Comparison of ENCODE assay signal across 1 cellular context in the genomic region with DNA sequence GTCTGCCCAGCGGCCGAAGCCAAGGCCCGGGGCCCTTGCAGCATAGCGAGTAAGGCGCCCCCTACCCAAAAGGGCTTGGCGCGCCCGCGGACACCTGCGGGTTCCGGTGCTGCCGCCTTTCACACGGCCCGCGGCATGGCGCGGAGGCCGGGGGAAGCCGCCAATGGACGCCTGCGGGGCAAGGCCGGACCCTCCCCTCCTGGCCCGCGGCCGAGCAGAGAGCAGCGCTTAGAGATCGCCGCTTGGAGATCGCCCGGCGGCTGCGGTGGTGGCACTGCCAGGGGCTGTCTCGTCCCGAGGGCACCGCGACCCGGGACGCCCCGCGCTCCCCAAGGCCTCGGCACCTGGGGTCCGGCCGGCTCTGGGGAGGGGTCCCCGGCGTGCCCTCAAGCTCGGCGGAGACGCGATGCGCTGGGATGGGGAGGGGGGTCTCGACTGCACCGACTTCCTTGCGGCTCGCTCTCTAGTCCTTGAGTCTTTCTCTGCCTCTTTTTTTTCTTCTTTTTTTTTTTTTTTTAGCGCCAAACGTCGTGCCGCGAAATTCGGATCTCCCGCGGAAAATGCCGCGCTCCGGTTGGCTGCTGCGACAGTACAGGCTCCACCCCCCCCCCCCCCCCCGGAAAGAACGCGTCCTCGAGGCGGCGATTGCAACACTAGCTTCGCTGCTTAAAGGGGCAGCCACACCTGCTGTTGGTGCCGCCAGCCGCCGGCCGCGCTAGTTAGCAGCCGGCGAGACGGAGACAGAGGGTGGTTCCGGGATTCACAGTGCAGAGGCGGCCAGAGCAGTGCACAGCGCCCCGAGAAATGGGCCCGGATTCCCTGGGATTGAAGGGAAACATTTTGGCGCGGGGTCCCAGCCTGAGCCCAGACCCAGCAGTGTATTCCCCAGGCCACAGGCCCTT.
TF ChIP-seq lines count a peak whose summit lies in the region.

A gene with protein sequence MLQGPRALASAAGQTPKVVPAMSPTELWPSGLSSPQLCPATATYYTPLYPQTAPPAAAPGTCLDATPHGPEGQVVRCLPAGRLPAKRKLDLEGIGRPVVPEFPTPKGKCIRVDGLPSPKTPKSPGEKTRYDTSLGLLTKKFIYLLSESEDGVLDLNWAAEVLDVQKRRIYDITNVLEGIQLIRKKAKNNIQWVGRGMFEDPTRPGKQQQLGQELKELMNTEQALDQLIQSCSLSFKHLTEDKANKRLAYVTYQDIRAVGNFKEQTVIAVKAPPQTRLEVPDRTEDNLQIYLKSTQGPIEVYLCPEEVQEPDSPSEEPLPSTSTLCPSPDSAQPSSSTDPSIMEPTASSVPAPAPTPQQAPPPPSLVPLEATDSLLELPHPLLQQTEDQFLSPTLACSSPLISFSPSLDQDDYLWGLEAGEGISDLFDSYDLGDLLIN (minus strand): TSS at position 484 of the 902 bp plus-strand sequence. CDS start 440 bp downstream, at position 44.

TF ChIP-seq in IMR-90, 13 proteins besides CTCF, POLR2A, EP300 and RAD21:
- TF ChIP-seq CEBPB (IDR thresholded peaks at IDR 0.05; ENCODE audit: low read depth, low read length), result peak; percentile 98
- TF ChIP-seq MAZ (IDR thresholded peaks at IDR 0.05; ENCODE audit: borderline replicate concordance, low read depth, low read length), result peak; percentile 49; the same call in 1 of the 2 replicates
- no peak for TF ChIP-seq BHLHE40 (IDR thresholded peaks at IDR 0.05; ENCODE audit: low read depth, low read length)
- TF ChIP-seq, protein P1, sequence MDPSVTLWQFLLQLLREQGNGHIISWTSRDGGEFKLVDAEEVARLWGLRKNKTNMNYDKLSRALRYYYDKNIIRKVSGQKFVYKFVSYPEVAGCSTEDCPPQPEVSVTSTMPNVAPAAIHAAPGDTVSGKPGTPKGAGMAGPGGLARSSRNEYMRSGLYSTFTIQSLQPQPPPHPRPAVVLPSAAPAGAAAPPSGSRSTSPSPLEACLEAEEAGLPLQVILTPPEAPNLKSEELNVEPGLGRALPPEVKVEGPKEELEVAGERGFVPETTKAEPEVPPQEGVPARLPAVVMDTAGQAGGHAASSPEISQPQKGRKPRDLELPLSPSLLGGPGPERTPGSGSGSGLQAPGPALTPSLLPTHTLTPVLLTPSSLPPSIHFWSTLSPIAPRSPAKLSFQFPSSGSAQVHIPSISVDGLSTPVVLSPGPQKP (IDR thresholded peaks at IDR 0.05; ENCODE audit: borderline replicate concordance, low read depth, low read length), result no peak
- TF ChIP-seq RFX5 (IDR thresholded peaks at IDR 0.05; ENCODE audit: low read depth, low read length), result no peak
- TF ChIP-seq, protein P2, sequence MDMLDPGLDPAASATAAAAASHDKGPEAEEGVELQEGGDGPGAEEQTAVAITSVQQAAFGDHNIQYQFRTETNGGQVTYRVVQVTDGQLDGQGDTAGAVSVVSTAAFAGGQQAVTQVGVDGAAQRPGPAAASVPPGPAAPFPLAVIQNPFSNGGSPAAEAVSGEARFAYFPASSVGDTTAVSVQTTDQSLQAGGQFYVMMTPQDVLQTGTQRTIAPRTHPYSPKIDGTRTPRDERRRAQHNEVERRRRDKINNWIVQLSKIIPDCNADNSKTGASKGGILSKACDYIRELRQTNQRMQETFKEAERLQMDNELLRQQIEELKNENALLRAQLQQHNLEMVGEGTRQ (IDR thresholded peaks at IDR 0.05; ENCODE audit: low read depth, low read length), result no peak
- TF ChIP-seq FOS (IDR thresholded peaks at IDR 0.05; ENCODE audit: low read depth, low read length), result no peak
- TF ChIP-seq MXI1 (IDR thresholded peaks at IDR 0.05; ENCODE audit: borderline replicate concordance, low read depth, low read length), result peak; percentile 77
- no peak for TF ChIP-seq SMC3 (IDR thresholded peaks at IDR 0.05; ENCODE audit: low read depth, low read length)
